ENCODE assay signal across 8 cellular contexts in genomic region chr17:70169707-70170597, GRCh38. TPM values are rescaled to one million over a fixed set of nuclear protein-coding genes. Genes with fewer than 3 reads are reported as not detected.
DNase-seq lines count a peak whose midpoint lies in the region; ATAC-seq and TF ChIP-seq lines count a peak whose summit lies in the region.

No MANE protein-coding gene starts in this region.

- no peak overlapping the region for H3K14ac ChIP-seq in H9 (ENCODE audit: insufficient read depth, low read length)

- no peaks in the 10 kb centered on the region for H3K79me2 ChIP-seq in H9 (ENCODE audit: insufficient read depth, low read length)

- no peak overlapping the region for H4K8ac ChIP-seq in H9 (replicated peaks; ENCODE audit: insufficient read length, low read depth, low read length)

- no TSS peak for BruUV-seq in A673 (replicated peaks; lab: Mats Ljungman, UMichigan)

- H3K23ac ChIP-seq in H9 (ENCODE audit: insufficient read length, low read depth, low read length), result no peak overlapping the region

- intact Hi-C loops in A673 (cut with micrococcal nuclease; ENCODE audit: unreplicated experiment), result loop anchor here (10.0 kb wide), 1 partner anchor 385 kb away; no protein-coding TSS in a partner anchor
- intact Hi-C loops in left cardiac atrium (cut with DNase I), result loop anchor here (5.0 to 10.0 kb wide), 3 partner anchors 142 to 385 kb away; no protein-coding TSS in a partner anchor

- H2AK5ac ChIP-seq in H9 (ENCODE audit: insufficient read length, low read length), result no peak overlapping the region

- no peak overlapping the region for H2BK5ac ChIP-seq in H9 (ENCODE audit: insufficient read length, low read length)

- no peak overlapping the region for H2BK20ac ChIP-seq in H9 (ENCODE audit: low read depth, low read length, poor library complexity, severe bottlenecking)

- H2BK12ac ChIP-seq in H9 (ENCODE audit: insufficient read length, low read depth, low read length), result no peak overlapping the region

- DNase-seq in A673 (ENCODE audit: low spot score) (no peak), H9 (no peak), left cardiac atrium (peak; percentile 21), progenitor cell of endocrine pancreas (ENCODE audit: low spot score, unreplicated experiment) (no peak), GDM1 (lab: John Stamatoyannopoulos, UW) (no peak), Kasumi-1 (lab: John Stamatoyannopoulos, UW) (no peak)
- peak; percentile 13 to 16 for DNase-seq in activated T-cell treated with anti-CD3 and anti-CD28 coated beads, Interleukin-2, amount 50 U/mL, for 48 hours
- no peak for DNase-seq in stimulated activated naive CD4-positive, alpha-beta T cell (lab: John Stamatoyannopoulos, UW)

- ATAC-seq in left cardiac atrium, result peak; percentile 24 to 40

- no peak overlapping the region for H3K27ac Mint-ChIP-seq in H9
- H3K27ac Mint-ChIP-seq in progenitor cell of endocrine pancreas, result peak overlapping the region; percentile 93

- H3K36me3 Mint-ChIP-seq in H9 (ENCODE audit: insufficient read depth in 1 of 3, low read depth in 3 of 3), result no peaks in the 10 kb centered on the region
- H3K36me3 Mint-ChIP-seq in progenitor cell of endocrine pancreas (ENCODE audit: insufficient read depth), result no peaks in the 10 kb centered on the region

- H3K4me2 ChIP-seq in H9 (ENCODE audit: insufficient read depth, insufficient read length, low read length), result peak overlapping the region; percentile 91

- H3K18ac ChIP-seq in H9 (ENCODE audit: insufficient read length, low read depth, low read length), result no peak overlapping the region

- H3K4me1 Mint-ChIP-seq in H9 (peaks cover 15 to 17% of the 10 kb centered on the region in 2 experiments), progenitor cell of endocrine pancreas (ENCODE audit: low read depth) (peaks cover 18% of the 10 kb centered on the region)

- no peaks in the 10 kb centered on the region for H3K36me3 ChIP-seq in A673 (ENCODE audit: insufficient read depth, low read length, poor library complexity, severe bottlenecking)

- H3K9ac ChIP-seq in H9 (ENCODE audit: extremely low read depth, insufficient read length, low read length), result no peak overlapping the region

- H3K4ac ChIP-seq in H9 (ENCODE audit: low read depth, low read length), result no peak overlapping the region

- H4K20me1 ChIP-seq in H9 (ENCODE audit: control insufficient read depth, insufficient read depth, insufficient read length), result no peaks in the 10 kb centered on the region

- CTCF ChIA-PET in A673 (lab: Charles Lee), result no interaction called here

- H3K79me1 ChIP-seq in H9 (ENCODE audit: insufficient read depth, low read depth, low read length, poor library complexity, severe bottlenecking), result no peaks in the 10 kb centered on the region

- H4K91ac ChIP-seq in H9 (ENCODE audit: insufficient read length, low read depth, low read length), result no peak overlapping the region

- H3K9me3 Mint-ChIP-seq in H9 (no peaks in the 10 kb centered on the region), progenitor cell of endocrine pancreas (ENCODE audit: low read depth) (no peaks in the 10 kb centered on the region)

- H2AFZ ChIP-seq in H9 (ENCODE audit: low read length), result no peak overlapping the region

- peaks cover 46% of the 10 kb centered on the region for H3K27me3 Mint-ChIP-seq in H9 (ENCODE audit: low read depth)
- H3K27me3 Mint-ChIP-seq in progenitor cell of endocrine pancreas, result peaks cover 48% of the 10 kb centered on the region

- H3K4me3 Mint-ChIP-seq in H9, result peak overlapping the region; percentile 82 to 90
- H3K4me3 Mint-ChIP-seq in progenitor cell of endocrine pancreas (ENCODE audit: low read depth), result peak overlapping the region; percentile 79

- H3K27me3 ChIP-seq in A673 (replicated peaks; ENCODE audit: insufficient read depth, low read depth, low read length, poor library complexity) (peaks cover 94% of the 10 kb centered on the region), H9 (ENCODE audit: insufficient read depth, low read length) (peaks cover 5% of the 10 kb centered on the region; the same call in 1 of the 2 replicates)

- H3K27ac ChIP-seq in A673 (ENCODE audit: low read depth, low read length, poor library complexity, severe bottlenecking) (no peak overlapping the region), H9 (ENCODE audit: insufficient read length, low read depth, low read length) (no peak overlapping the region)

- no peak overlapping the region for H4K5ac ChIP-seq in H9 (ENCODE audit: insufficient read length, low read depth, low read length)

- no CpG with 5 or more reads among the region's 24 CpGs for WGBS in H9 (ENCODE audit: extremely low coverage, insufficient read length, low lambda C conversion rate)

- no peak overlapping the region for H3T11ph ChIP-seq in H9 (ENCODE audit: low read length)

- peaks cover 17% of the 10 kb centered on the region for H3K23me2 ChIP-seq in H9 (ENCODE audit: insufficient read length, low read depth, low read length, poor library complexity, severe bottlenecking)

- H3K56ac ChIP-seq in H9 (ENCODE audit: insufficient read length, low read depth, low read length), result no peak overlapping the region

- H3K9me3 ChIP-seq in A673 (ENCODE audit: low read depth, low read length, poor library complexity, severe bottlenecking) (no peaks in the 10 kb centered on the region), H9 (ENCODE audit: control insufficient read depth, low read depth, low read length) (no peaks in the 10 kb centered on the region)

- peaks cover 13% of the 10 kb centered on the region for H3K4me1 ChIP-seq in A673 (ENCODE audit: insufficient read depth, low read length, poor library complexity, severe bottlenecking)
- no peaks in the 10 kb centered on the region; the same call in 1 of the 2 replicates for H3K4me1 ChIP-seq in H9 (ENCODE audit: insufficient read depth, low read length)

- POLR2A ChIA-PET in A673 (lab: Charles Lee; ENCODE audit: low non-redundant PET), result no interaction called here

- no peak overlapping the region for H2BK120ac ChIP-seq in H9 (ENCODE audit: low read depth, low read length, poor library complexity, severe bottlenecking)

- TF ChIP-seq CTCF in A673 (conservative IDR thresholded peaks at IDR 0.05; ENCODE audit: low read depth, low read length) (no peak), H9 (conservative IDR thresholded peaks at IDR 0.05) (no peak), progenitor cell of endocrine pancreas (IDR thresholded peaks at IDR 0.05; ENCODE audit: unreplicated experiment) (no peak)

- peak overlapping the region; percentile 36 for H3K4me3 ChIP-seq in A673 (ENCODE audit: low read depth, low read length, poor library complexity, severe bottlenecking)

- H2BK15ac ChIP-seq in H9 (ENCODE audit: low read depth, low read length), result no peak overlapping the region

RNA-seq across cellular contexts. Expression of gene KCNJ2, which starts 0.6 kb away (rescaled TPM):
- total RNA-seq in A673 (2021) (not detected in 2 replicates), H9 (2021) (0.15 and 0.29 TPM in 2 replicates), left cardiac atrium (1 to 10 TPM; 4.8 to 5.7 TPM), progenitor cell of endocrine pancreas (2.6 and 3.1 TPM in 2 replicates)

Comparison
In these comparisons a context has a peak if more than half of its experiments do, and no peak if none do; other contexts are left out.
1. DNase-seq: peak in activated T-cell treated with anti-CD3 and anti-CD28 coated beads, Interleukin-2, amount 50 U/mL, for 48 hours (2 of 2) and left cardiac atrium (single experiment); none in A673 (single experiment), H9 (single experiment), progenitor cell of endocrine pancreas (single experiment), GDM1 (single experiment), Kasumi-1 (0 of 2) and stimulated activated naive CD4-positive, alpha-beta T cell (0 of 6).